ENCODE assay signal across 8 cellular contexts in genomic region chr1:16163882-16164820, GRCh38. TPM values are rescaled to one million over a fixed set of nuclear protein-coding genes. Genes with fewer than 3 reads are reported as not detected.
DNase-seq lines count a peak whose midpoint lies in the region; ATAC-seq, FAIRE-seq and TF ChIP-seq lines count a peak whose summit lies in the region.

No MANE protein-coding gene starts in this region.

- no peak overlapping the region for H2AFZ ChIP-seq in fibroblast of lung (ENCODE audit: low read length)

- POLR2A ChIA-PET in AG04449 (lab: Yijun Ruan, JAX) (interaction anchor here (0.8 to 1.9 kb wide), 3 partner anchors 9 to 18 kb away, joined by 3 to 7 read pairs (median 7); partner anchors contain the start of gene EPHA2), Panc1 (lab: Charles Lee) (interaction anchor here (0.6 to 0.9 kb wide), 5 partner anchors 8 to 67 kb away, joined by 3 to 6 read pairs (median 4); partner anchors contain the start of gene EPHA2)

- H3K4me1 ChIP-seq in Panc1 (ENCODE audit: control insufficient read depth, insufficient read depth, low read length) (peaks cover 68% of the 10 kb centered on the region), fibroblast of lung (ENCODE audit: control insufficient read depth, extremely low read depth, insufficient read depth, low read length) (peaks cover 4% of the 10 kb centered on the region)

- no peak overlapping the region for H3K4me2 ChIP-seq in fibroblast of lung (ENCODE audit: extremely low read depth, insufficient read depth, low read length)

- CTCF ChIA-PET in AG04449 (lab: Yijun Ruan, JAX) (interaction anchor here (5.0 to 6.3 kb wide), 2 partner anchors 11 to 83 kb away, joined by 27 to 52 read pairs; no protein-coding TSS in a partner anchor), Panc1 (lab: Charles Lee) (no interaction called here)

- no peaks in the 10 kb centered on the region for H3K79me2 ChIP-seq in fibroblast of lung (ENCODE audit: control insufficient read depth, insufficient read depth, low read length)

- H3K36me3 ChIP-seq in Panc1 (ENCODE audit: control insufficient read depth, insufficient read depth, low read length) (no peaks in the 10 kb centered on the region), fibroblast of lung (ENCODE audit: control insufficient read depth, insufficient read depth, low read length) (no peaks in the 10 kb centered on the region)

- no peak overlapping the region for H3K4me3 ChIP-seq in AG04449 (ENCODE audit: low read depth, low read length)
- no peak overlapping the region for H3K4me3 ChIP-seq in Panc1 (ENCODE audit: low read depth in 2 of 2, low read length in 2 of 2)
- no peak overlapping the region for H3K4me3 ChIP-seq in fibroblast of lung (replicated peaks in 1 of 4; ENCODE audit: control extremely low read depth in 1 of 4, insufficient read depth in 1 of 4, low read depth in 3 of 4, low read length in 4 of 4)

- no peaks in the 10 kb centered on the region for H4K20me1 ChIP-seq in fibroblast of lung (ENCODE audit: control insufficient read depth, extremely low read depth, insufficient read depth, low read length)

- FAIRE-seq in H54 (lab: Jason Lieb, UNC), result peak; percentile 94

- no TSS peak for BruUV-seq in Panc1 (replicated peaks; lab: Mats Ljungman, UMichigan)

- ATAC-seq in Panc1 (peak; percentile 63), GM18505 (IDR thresholded peaks at IDR 0.05; ENCODE audit: unreplicated experiment) (no peak)
- ATAC-seq in stimulated activated naive CD8-positive, alpha-beta T cell treated with anti-CD3 and anti-CD28 coated beads, Interleukin-15, Interleukin-2, amounts not matched to agents 100 U/mL and 50 U/mL, for 24 hours, result peak; percentile 41

- TF ChIP-seq POLR2A in H54 (IDR thresholded peaks at IDR 0.05; ENCODE audit: low read depth, low read length), result no peak
- no peak for TF ChIP-seq POLR2A in GM18505 (IDR thresholded peaks at IDR 0.05; ENCODE audit: borderline replicate concordance, extremely low read depth, insufficient read depth, insufficient read length)

- peak overlapping the region; percentile 92 for H3K27ac ChIP-seq in Panc1 (ENCODE audit: low read length)
- peak overlapping the region; percentile 45 for H3K27ac ChIP-seq in fibroblast of lung (ENCODE audit: insufficient read depth, low read length)

- H3K9me3 ChIP-seq in Panc1 (ENCODE audit: control insufficient read depth, insufficient read depth, low read depth, low read length) (no peaks in the 10 kb centered on the region), fibroblast of lung (ENCODE audit: control insufficient read depth, insufficient read depth, low read depth, low read length) (no peaks in the 10 kb centered on the region)

- in situ Hi-C loops in Panc1 (cut with HindIII; ENCODE audit: low pct_unique_long_range_greater_than_20kb, low sequenced_read_pairs), result no loop called here

- TF ChIP-seq CTCF in AG04449 (IDR thresholded peaks at IDR 0.05; ENCODE audit: insufficient read depth, low read length, missing control alignments), result no peak
- TF ChIP-seq CTCF in Panc1 (IDR thresholded peaks at IDR 0.05), result no peak
- TF ChIP-seq CTCF in fibroblast of lung (conservative IDR thresholded peaks at IDR 0.05 in 1 of 2, IDR thresholded peaks at IDR 0.05 in 1 of 2; ENCODE audit: low read depth in 1 of 2, low read length in 2 of 2), result no peak

- DNase-seq in AG04449 (ENCODE audit: low read depth, low spot score), result peak; percentile 86
- DNase-seq in H54 (ENCODE audit: insufficient read length, low spot score), result peak; percentile 74
- peak; percentile 96 for DNase-seq in Panc1 (ENCODE audit: low read depth, low spot score)
- peak; percentile 98 for DNase-seq in fibroblast of lung (ENCODE audit: low read depth in 2 of 2)
- no peak for DNase-seq in stimulated activated naive CD8-positive, alpha-beta T cell treated with anti-CD3 and anti-CD28 coated beads, Interleukin-15, Interleukin-2, amounts not matched to agents 100 U/mL and 50 U/mL, for 24 hours
- no peak for DNase-seq in NCI-H2107 (lab: John Stamatoyannopoulos, UW)
- DNase-seq in NCI-H187 treated with DMSO at 0.1 percent for 48 hours (lab: John Stamatoyannopoulos, UW), result no peak

- H3K9ac ChIP-seq in fibroblast of lung (ENCODE audit: insufficient read depth, low read length), result no peak overlapping the region

- no peaks in the 10 kb centered on the region for H3K27me3 ChIP-seq in Panc1 (ENCODE audit: control insufficient read depth, insufficient read depth, low read length)
- H3K27me3 ChIP-seq in fibroblast of lung (ENCODE audit: control insufficient read depth, insufficient read depth, low read length), result no peaks in the 10 kb centered on the region

- intact Hi-C loops in Panc1 (cut with micrococcal nuclease; ENCODE audit: unreplicated experiment), result no loop called here

RNA-seq across cellular contexts. Expression of gene EPHA2, which starts 8.3 kb away (rescaled TPM):
- total RNA-seq in Panc1 (2021; ENCODE audit: unreplicated experiment) (263 TPM), fibroblast of lung (21.1 and 24.6 TPM in 2 replicates)
- polyA plus RNA-seq in Panc1 (2012; ENCODE audit: insufficient read length), result 254 TPM
- polyA plus RNA-seq in fibroblast of lung, result 9.8 and 22.6 TPM in 2 replicates
- 11.0 and 26.4 TPM in 2 replicates for polyA plus RNA-seq in fibroblast of lung (2012)
- polyA minus RNA-seq in fibroblast of lung (ENCODE audit: low replicate concordance), result 46.5 and 99.3 TPM in 2 replicates

RNA-seq across cellular contexts. Expression of gene ARHGEF19, which starts 48.3 kb away (rescaled TPM):
- total RNA-seq in Panc1 (2021; ENCODE audit: unreplicated experiment) (21.6 TPM), fibroblast of lung (3.3 and 3.6 TPM in 2 replicates)
- 29.2 TPM for polyA plus RNA-seq in Panc1 (2012; ENCODE audit: insufficient read length)
- polyA plus RNA-seq in fibroblast of lung, result 2.5 and 3.3 TPM in 2 replicates
- polyA plus RNA-seq in fibroblast of lung (2012), result 4.9 and 5.1 TPM in 2 replicates
- 6.9 and 7.3 TPM in 2 replicates for polyA minus RNA-seq in fibroblast of lung (ENCODE audit: low replicate concordance)

Comparison
In these comparisons a context has a peak if more than half of its experiments do, and no peak if none do; other contexts are left out.
1. DNase-seq: peak in AG04449 (single experiment), H54 (single experiment), Panc1 (single experiment) and fibroblast of lung (2 of 2); none in stimulated activated naive CD8-positive, alpha-beta T cell treated with anti-CD3 and anti-CD28 coated beads, Interleukin-15, Interleukin-2, amounts not matched to agents 100 U/mL and 50 U/mL, for 24 hours (single experiment), NCI-H2107 (single experiment) and NCI-H187 treated with DMSO at 0.1 percent for 48 hours (single experiment).
2. RNA of gene EPHA2, which starts 8.3 kb away (total RNA-seq): 263 TPM in Panc1 (single experiment); 21.1 to 24.6 TPM in fibroblast of lung; every median in the first group is over 10 times any median in the second.